ENCODE assay signal across 1 cellular context in genomic region chr6:43171284-43172126, GRCh38.
TF ChIP-seq lines count a peak whose summit lies in the region.

No MANE protein-coding gene starts in this region.

TF ChIP-seq in WTC11, 78 proteins besides CTCF, POLR2A, EP300 and RAD21 (continued from another document):
- TF ChIP-seq, protein P1, sequence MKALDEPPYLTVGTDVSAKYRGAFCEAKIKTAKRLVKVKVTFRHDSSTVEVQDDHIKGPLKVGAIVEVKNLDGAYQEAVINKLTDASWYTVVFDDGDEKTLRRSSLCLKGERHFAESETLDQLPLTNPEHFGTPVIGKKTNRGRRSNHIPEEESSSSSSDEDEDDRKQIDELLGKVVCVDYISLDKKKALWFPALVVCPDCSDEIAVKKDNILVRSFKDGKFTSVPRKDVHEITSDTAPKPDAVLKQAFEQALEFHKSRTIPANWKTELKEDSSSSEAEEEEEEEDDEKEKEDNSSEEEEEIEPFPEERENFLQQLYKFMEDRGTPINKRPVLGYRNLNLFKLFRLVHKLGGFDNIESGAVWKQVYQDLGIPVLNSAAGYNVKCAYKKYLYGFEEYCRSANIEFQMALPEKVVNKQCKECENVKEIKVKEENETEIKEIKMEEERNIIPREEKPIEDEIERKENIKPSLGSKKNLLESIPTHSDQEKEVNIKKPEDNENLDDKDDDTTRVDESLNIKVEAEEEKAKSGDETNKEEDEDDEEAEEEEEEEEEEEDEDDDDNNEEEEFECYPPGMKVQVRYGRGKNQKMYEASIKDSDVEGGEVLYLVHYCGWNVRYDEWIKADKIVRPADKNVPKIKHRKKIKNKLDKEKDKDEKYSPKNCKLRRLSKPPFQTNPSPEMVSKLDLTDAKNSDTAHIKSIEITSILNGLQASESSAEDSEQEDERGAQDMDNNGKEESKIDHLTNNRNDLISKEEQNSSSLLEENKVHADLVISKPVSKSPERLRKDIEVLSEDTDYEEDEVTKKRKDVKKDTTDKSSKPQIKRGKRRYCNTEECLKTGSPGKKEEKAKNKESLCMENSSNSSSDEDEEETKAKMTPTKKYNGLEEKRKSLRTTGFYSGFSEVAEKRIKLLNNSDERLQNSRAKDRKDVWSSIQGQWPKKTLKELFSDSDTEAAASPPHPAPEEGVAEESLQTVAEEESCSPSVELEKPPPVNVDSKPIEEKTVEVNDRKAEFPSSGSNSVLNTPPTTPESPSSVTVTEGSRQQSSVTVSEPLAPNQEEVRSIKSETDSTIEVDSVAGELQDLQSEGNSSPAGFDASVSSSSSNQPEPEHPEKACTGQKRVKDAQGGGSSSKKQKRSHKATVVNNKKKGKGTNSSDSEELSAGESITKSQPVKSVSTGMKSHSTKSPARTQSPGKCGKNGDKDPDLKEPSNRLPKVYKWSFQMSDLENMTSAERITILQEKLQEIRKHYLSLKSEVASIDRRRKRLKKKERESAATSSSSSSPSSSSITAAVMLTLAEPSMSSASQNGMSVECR (CRISPR knock-in tag; IDR thresholded peaks at IDR 0.05; ENCODE audit: borderline replicate concordance) = no peak; the same call in none of the 2 replicates
- TF ChIP-seq RELA (CRISPR knock-in tag; IDR thresholded peaks at IDR 0.05; ENCODE audit: borderline replicate concordance) = 0 out of 2 replicates have a peak, but pooled peaks have one; percentile 57
- peak; percentile 60; the same call in 1 of the 2 replicates for TF ChIP-seq ETV6 (CRISPR knock-in tag; IDR thresholded peaks at IDR 0.05)
- TF ChIP-seq NFYB (CRISPR knock-in tag; conservative IDR thresholded peaks at IDR 0.05; ENCODE audit: low read depth) = no peak
- TF ChIP-seq, protein P2, sequence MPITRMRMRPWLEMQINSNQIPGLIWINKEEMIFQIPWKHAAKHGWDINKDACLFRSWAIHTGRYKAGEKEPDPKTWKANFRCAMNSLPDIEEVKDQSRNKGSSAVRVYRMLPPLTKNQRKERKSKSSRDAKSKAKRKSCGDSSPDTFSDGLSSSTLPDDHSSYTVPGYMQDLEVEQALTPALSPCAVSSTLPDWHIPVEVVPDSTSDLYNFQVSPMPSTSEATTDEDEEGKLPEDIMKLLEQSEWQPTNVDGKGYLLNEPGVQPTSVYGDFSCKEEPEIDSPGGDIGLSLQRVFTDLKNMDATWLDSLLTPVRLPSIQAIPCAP (CRISPR knock-in tag; IDR thresholded peaks at IDR 0.05) = no peak
- TF ChIP-seq ZNF219 (CRISPR knock-in tag; IDR thresholded peaks at IDR 0.05; ENCODE audit: borderline replicate concordance) = no peak
- TF ChIP-seq, protein P3, sequence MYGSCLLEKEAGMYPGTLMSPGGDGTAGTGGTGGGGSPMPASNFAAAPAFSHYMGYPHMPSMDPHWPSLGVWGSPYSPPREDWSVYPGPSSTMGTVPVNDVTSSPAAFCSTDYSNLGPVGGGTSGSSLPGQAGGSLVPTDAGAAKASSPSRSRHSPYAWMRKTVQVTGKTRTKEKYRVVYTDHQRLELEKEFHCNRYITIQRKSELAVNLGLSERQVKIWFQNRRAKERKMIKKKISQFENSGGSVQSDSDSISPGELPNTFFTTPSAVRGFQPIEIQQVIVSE (CRISPR knock-in tag; IDR thresholded peaks at IDR 0.05; ENCODE audit: borderline replicate concordance) = no peak
- TF ChIP-seq USF1 (CRISPR knock-in tag; IDR thresholded peaks at IDR 0.05) = no peak
- peak; percentile 48; the same call in 1 of the 2 replicates for TF ChIP-seq PREB (CRISPR knock-in tag; IDR thresholded peaks at IDR 0.05; ENCODE audit: borderline replicate concordance)
- no peak; the same call in 1 of the 2 replicates for TF ChIP-seq ZNF416 (CRISPR knock-in tag; IDR thresholded peaks at IDR 0.05)
- TF ChIP-seq CREM (CRISPR knock-in tag; IDR thresholded peaks at IDR 0.05) = 0 out of 2 replicates have a peak, but pooled peaks have one; percentile 6
- no peak for TF ChIP-seq ATF2 (CRISPR knock-in tag; IDR thresholded peaks at IDR 0.05; ENCODE audit: borderline replicate concordance, low read depth)
- 0 out of 2 replicates have a peak, but pooled peaks have one; percentile 25 for TF ChIP-seq ELF4 (CRISPR knock-in tag; IDR thresholded peaks at IDR 0.05; ENCODE audit: low read depth)
- TF ChIP-seq E2F5 (CRISPR knock-in tag; IDR thresholded peaks at IDR 0.05) = no peak; the same call in 1 of the 2 replicates
- no peak for TF ChIP-seq RORB (CRISPR knock-in tag; IDR thresholded peaks at IDR 0.05)
- TF ChIP-seq TEAD4 (CRISPR knock-in tag; IDR thresholded peaks at IDR 0.05) = no peak
- no peak for TF ChIP-seq NR2C2 (CRISPR knock-in tag; IDR thresholded peaks at IDR 0.05)
- no peak for TF ChIP-seq ZNF232 (CRISPR knock-in tag; IDR thresholded peaks at IDR 0.05)
- TF ChIP-seq ZNF263 (CRISPR knock-in tag; IDR thresholded peaks at IDR 0.05; ENCODE audit: low read depth) = no peak
- TF ChIP-seq JUN (CRISPR knock-in tag; IDR thresholded peaks at IDR 0.05) = no peak
- no peak for TF ChIP-seq ZNF281 (CRISPR knock-in tag; IDR thresholded peaks at IDR 0.05)
- TF ChIP-seq FOXP1 (CRISPR knock-in tag; IDR thresholded peaks at IDR 0.05; ENCODE audit: borderline replicate concordance) = peak; percentile 31; the same call in 1 of the 2 replicates
- TF ChIP-seq ZBTB21 (CRISPR knock-in tag; IDR thresholded peaks at IDR 0.05; ENCODE audit: borderline replicate concordance) = no peak
- peak; percentile 89; the same call in 1 of the 2 replicates for TF ChIP-seq ZSCAN18 (CRISPR knock-in tag; IDR thresholded peaks at IDR 0.05)
- TF ChIP-seq ATF6 (CRISPR knock-in tag; IDR thresholded peaks at IDR 0.05) = no peak
- TF ChIP-seq, protein P4, sequence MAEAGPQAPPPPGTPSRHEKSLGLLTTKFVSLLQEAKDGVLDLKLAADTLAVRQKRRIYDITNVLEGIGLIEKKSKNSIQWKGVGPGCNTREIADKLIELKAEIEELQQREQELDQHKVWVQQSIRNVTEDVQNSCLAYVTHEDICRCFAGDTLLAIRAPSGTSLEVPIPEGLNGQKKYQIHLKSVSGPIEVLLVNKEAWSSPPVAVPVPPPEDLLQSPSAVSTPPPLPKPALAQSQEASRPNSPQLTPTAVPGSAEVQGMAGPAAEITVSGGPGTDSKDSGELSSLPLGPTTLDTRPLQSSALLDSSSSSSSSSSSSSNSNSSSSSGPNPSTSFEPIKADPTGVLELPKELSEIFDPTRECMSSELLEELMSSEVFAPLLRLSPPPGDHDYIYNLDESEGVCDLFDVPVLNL (CRISPR knock-in tag; IDR thresholded peaks at IDR 0.05; ENCODE audit: borderline replicate concordance, low read depth) = no peak
- TF ChIP-seq ZBTB43 (CRISPR knock-in tag; IDR thresholded peaks at IDR 0.05) = no peak
- no peak for TF ChIP-seq JAZF1 (CRISPR knock-in tag; IDR thresholded peaks at IDR 0.05)
- TF ChIP-seq, protein P5, sequence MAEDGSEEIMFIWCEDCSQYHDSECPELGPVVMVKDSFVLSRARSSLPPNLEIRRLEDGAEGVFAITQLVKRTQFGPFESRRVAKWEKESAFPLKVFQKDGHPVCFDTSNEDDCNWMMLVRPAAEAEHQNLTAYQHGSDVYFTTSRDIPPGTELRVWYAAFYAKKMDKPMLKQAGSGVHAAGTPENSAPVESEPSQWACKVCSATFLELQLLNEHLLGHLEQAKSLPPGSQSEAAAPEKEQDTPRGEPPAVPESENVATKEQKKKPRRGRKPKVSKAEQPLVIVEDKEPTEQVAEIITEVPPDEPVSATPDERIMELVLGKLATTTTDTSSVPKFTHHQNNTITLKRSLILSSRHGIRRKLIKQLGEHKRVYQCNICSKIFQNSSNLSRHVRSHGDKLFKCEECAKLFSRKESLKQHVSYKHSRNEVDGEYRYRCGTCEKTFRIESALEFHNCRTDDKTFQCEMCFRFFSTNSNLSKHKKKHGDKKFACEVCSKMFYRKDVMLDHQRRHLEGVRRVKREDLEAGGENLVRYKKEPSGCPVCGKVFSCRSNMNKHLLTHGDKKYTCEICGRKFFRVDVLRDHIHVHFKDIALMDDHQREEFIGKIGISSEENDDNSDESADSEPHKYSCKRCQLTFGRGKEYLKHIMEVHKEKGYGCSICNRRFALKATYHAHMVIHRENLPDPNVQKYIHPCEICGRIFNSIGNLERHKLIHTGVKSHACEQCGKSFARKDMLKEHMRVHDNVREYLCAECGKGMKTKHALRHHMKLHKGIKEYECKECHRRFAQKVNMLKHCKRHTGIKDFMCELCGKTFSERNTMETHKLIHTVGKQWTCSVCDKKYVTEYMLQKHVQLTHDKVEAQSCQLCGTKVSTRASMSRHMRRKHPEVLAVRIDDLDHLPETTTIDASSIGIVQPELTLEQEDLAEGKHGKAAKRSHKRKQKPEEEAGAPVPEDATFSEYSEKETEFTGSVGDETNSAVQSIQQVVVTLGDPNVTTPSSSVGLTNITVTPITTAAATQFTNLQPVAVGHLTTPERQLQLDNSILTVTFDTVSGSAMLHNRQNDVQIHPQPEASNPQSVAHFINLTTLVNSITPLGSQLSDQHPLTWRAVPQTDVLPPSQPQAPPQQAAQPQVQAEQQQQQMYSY (CRISPR knock-in tag; IDR thresholded peaks at IDR 0.05) = no peak; the same call in 1 of the 2 replicates
